8 cellular contexts compared by ENCODE assay signal in genomic region chr11:125591659-125592304, GRCh38. TPM values are rescaled to one million over a fixed set of nuclear protein-coding genes. Genes with fewer than 3 reads are reported as not detected.
DNase-seq lines count a peak whose midpoint lies in the region; ATAC-seq and TF ChIP-seq lines count a peak whose summit lies in the region.

No MANE protein-coding gene starts in this region.

- H3K36me3 Mint-ChIP-seq in natural killer cell treated with Interleukin-12 subunit alpha and Interleukin-12 subunit beta and Interleukin-15 and Interleukin-18, amount 100 ng/mL, for 72 hours = peaks cover 18% of the 10 kb centered on the region

- no peaks in the 10 kb centered on the region for H3K9me3 Mint-ChIP-seq in natural killer cell treated with Interleukin-12 subunit alpha and Interleukin-12 subunit beta and Interleukin-15 and Interleukin-18, amount 100 ng/mL, for 72 hours

- H3K4me1 ChIP-seq in esophagus muscularis mucosa (peaks cover 13 to 46% (median 32%) of the 10 kb centered on the region in 4 donors), tibial artery (peaks cover 0 to 33% (median 12%) of the 10 kb centered on the region in 4 donors)

- TF ChIP-seq CTCF in esophagus muscularis mucosa (IDR thresholded peaks at IDR 0.05) (no peak), tibial artery (IDR thresholded peaks at IDR 0.05) (no peak)

- H3K27me3 ChIP-seq in esophagus muscularis mucosa (no peaks in the 10 kb centered on the region), tibial artery (no peaks in the 10 kb centered on the region)

- intact Hi-C loops in esophagus muscularis mucosa (cut with DNase I) (no loop called here), tibial artery (cut with DNase I; ENCODE audit: low total_unique reads) (no loop called here)

- ATAC-seq in natural killer cell treated with Interleukin-12 subunit alpha and Interleukin-12 subunit beta and Interleukin-15 and Interleukin-18, amount 100 ng/mL, for 72 hours = peak; percentile 7 to 21

- peak overlapping the region; percentile 86 to 99 for H3K27ac Mint-ChIP-seq in natural killer cell treated with Interleukin-12 subunit alpha and Interleukin-12 subunit beta and Interleukin-15 and Interleukin-18, amount 100 ng/mL, for 72 hours

- no peak for TF ChIP-seq EP300 in esophagus muscularis mucosa (IDR thresholded peaks at IDR 0.05)

- H3K27me3 Mint-ChIP-seq in natural killer cell treated with Interleukin-12 subunit alpha and Interleukin-12 subunit beta and Interleukin-15 and Interleukin-18, amount 100 ng/mL, for 72 hours = no peaks in the 10 kb centered on the region

- H3K4me3 Mint-ChIP-seq in natural killer cell treated with Interleukin-12 subunit alpha and Interleukin-12 subunit beta and Interleukin-15 and Interleukin-18, amount 100 ng/mL, for 72 hours = peak overlapping the region; percentile 85

- no peak for TF ChIP-seq POLR2A in esophagus muscularis mucosa (IDR thresholded peaks at IDR 0.05; ENCODE audit: low read depth)

- WGBS in esophagus muscularis mucosa = under 1% methylated on average over 28 of the region's 29 CpGs

- H3K27ac ChIP-seq in esophagus muscularis mucosa (replicated peaks in 1 of 4) (peak overlapping the region; percentile 95 to 99 (median 98)), tibial artery (peak overlapping the region; percentile 96 to 99)

- peak overlapping the region; percentile 79 to 92 (median 86) for H3K4me3 ChIP-seq in esophagus muscularis mucosa
- H3K4me3 ChIP-seq in tibial artery = peak overlapping the region; percentile 87 to 99

- H3K36me3 ChIP-seq in esophagus muscularis mucosa = peaks cover 0 to 5% (median under 1%) of the 10 kb centered on the region in 4 donors
- no peaks in the 10 kb centered on the region for H3K36me3 ChIP-seq in tibial artery

- peaks cover 32 to 40% of the 10 kb centered on the region in 2 donors for H3K4me1 Mint-ChIP-seq in natural killer cell treated with Interleukin-12 subunit alpha and Interleukin-12 subunit beta and Interleukin-15 and Interleukin-18, amount 100 ng/mL, for 72 hours (ENCODE audit: low read depth in 2 of 2)

- peak; percentile 50 for DNase-seq in DMS 273 (lab: John Stamatoyannopoulos, UW; ENCODE audit: unreplicated experiment)
- no peak for DNase-seq in DMS 273 treated with DMSO at 0.1 percent for 48 hours (lab: John Stamatoyannopoulos, UW)
- peak; percentile 37 for DNase-seq in HCEC 1CT
- DNase-seq in NAMALWA (ENCODE audit: low spot score) = peak; percentile 28
- DNase-seq in activated CD8-positive, alpha-beta memory T cell treated with anti-CD3 and anti-CD28 coated beads, Interleukin-2, amount 50 U/mL, for 48 hours = peak; percentile 72
- no peak for DNase-seq in esophagus muscularis mucosa (ENCODE audit: extremely low spot score)
- peak; percentile 62 for DNase-seq in natural killer cell treated with Interleukin-12 subunit alpha and Interleukin-12 subunit beta and Interleukin-15 and Interleukin-18, amount 100 ng/mL, for 72 hours (ENCODE audit: low spot score)
- DNase-seq in tibial artery = peak; percentile 30 to 67

- no peaks in the 10 kb centered on the region for H3K9me3 ChIP-seq in esophagus muscularis mucosa
- no peaks in the 10 kb centered on the region for H3K9me3 ChIP-seq in tibial artery

RNA-seq across cellular contexts. Expression of gene STT3A, which starts 0.9 kb away (rescaled TPM):
- 10 to 100 TPM; 31.6 to 65.4 (median 52.8) TPM for total RNA-seq in esophagus muscularis mucosa
- 100 to 1,000 TPM; 169 to 182 TPM for total RNA-seq in natural killer cell treated with Interleukin-12 subunit alpha and Interleukin-12 subunit beta and Interleukin-15 and Interleukin-18, amount 100 ng/mL, for 72 hours

RNA-seq across cellular contexts. Expression of gene EI24, which starts 22.5 kb away (rescaled TPM):
- total RNA-seq in esophagus muscularis mucosa = 10 to 100 TPM; 65.4 to 81.3 (median 75.0) TPM
- 10 to 100 TPM; 47.1 to 60.8 TPM for total RNA-seq in natural killer cell treated with Interleukin-12 subunit alpha and Interleukin-12 subunit beta and Interleukin-15 and Interleukin-18, amount 100 ng/mL, for 72 hours

RNA-seq across cellular contexts. Expression of gene CHEK1, which starts 33.2 kb away (rescaled TPM):
- total RNA-seq in esophagus muscularis mucosa = 1 to 10 TPM; 1.9 to 4.2 (median 2.5) TPM
- total RNA-seq in natural killer cell treated with Interleukin-12 subunit alpha and Interleukin-12 subunit beta and Interleukin-15 and Interleukin-18, amount 100 ng/mL, for 72 hours = 100 to 1,000 TPM in 1 of 2 donors, 10 to 100 TPM in 1; 74.7 to 111 TPM

Comparison
In these comparisons a context has a peak if more than half of its experiments do, and no peak if none do; other contexts are left out.
1. DNase-seq: peak in DMS 273 (single experiment), HCEC 1CT (single experiment), NAMALWA (single experiment), activated CD8-positive, alpha-beta memory T cell treated with anti-CD3 and anti-CD28 coated beads, Interleukin-2, amount 50 U/mL, for 48 hours (single experiment), natural killer cell treated with Interleukin-12 subunit alpha and Interleukin-12 subunit beta and Interleukin-15 and Interleukin-18, amount 100 ng/mL, for 72 hours (single experiment) and tibial artery (2 of 2); none in DMS 273 treated with DMSO at 0.1 percent for 48 hours (single experiment) and esophagus muscularis mucosa (single experiment).
2. RNA of gene CHEK1, which starts 33.2 kb away (total RNA-seq): 74.7 to 111 TPM in natural killer cell treated with Interleukin-12 subunit alpha and Interleukin-12 subunit beta and Interleukin-15 and Interleukin-18, amount 100 ng/mL, for 72 hours; 1.9 to 4.2 TPM in esophagus muscularis mucosa; every median in the first group is over 10 times any median in the second.